ENCODE assay signal across 8 cellular contexts in the genomic region with DNA sequence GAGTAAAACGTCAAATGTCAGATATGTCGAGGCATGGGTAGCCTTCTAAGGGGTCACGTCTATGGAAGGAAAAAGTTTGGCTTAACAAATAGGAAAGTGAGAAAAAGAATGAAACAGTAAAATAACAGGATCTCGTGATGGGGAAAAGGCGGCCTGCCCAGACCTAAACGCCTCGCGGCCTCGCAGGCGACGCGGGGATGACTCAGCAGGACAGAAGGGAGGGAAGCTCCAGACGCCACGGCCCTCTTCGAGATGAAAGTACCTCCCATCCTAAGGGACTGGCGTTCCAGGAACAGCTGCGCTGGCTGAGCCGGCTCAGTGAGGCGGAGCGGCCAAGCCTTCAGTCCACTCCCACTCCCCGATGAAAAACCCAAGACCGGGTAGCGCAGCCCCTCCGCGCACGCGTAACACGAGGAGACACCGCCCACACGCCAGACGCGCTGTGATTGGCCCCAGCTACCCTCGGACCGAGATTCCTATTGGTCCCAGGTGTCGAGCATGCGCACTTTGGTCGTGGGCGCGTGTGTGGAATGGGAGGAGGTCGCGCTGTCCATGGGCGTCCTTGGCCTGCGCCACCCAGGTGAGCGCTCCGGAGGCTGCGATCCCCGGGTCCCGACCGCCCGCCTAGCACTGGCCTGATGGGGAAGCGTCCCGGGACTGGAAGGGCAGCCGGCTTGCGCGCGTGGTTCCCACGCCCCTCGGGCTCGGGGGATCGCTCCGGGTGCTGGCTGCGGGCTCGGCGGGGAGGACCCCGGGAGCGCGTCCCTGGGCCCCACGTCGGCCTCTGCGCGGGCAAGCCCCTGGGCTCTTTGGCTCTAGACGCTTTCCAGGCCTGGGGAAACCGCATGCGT.
DNase-seq lines count a peak whose midpoint lies in the region; ATAC-seq and TF ChIP-seq lines count a peak whose summit lies in the region.

No MANE protein-coding gene starts in this region.

- no peaks in the 10 kb centered on the region for H3K27me3 Mint-ChIP-seq in activated naive CD4-positive, alpha-beta T cell treated with anti-CD3 and anti-CD28 coated beads, Interleukin-2, amount 50 U/mL, for 24 hours

- H3K27ac ChIP-seq in RWPE2 (ENCODE audit: poor library complexity, severe bottlenecking) (peak overlapping the region; percentile 33), transverse colon (peak overlapping the region; percentile 77 to 90 (median 82))

- intact Hi-C loops in transverse colon (cut with DNase I; ENCODE audit: low total_unique reads) = no loop called here

- H3K4me1 ChIP-seq in RWPE2 (ENCODE audit: insufficient read depth, poor library complexity, severe bottlenecking) = peaks cover 5% of the 10 kb centered on the region
- peaks cover 0 to 24% (median 7%) of the 10 kb centered on the region in 4 donors for H3K4me1 ChIP-seq in transverse colon

- peaks cover 27% of the 10 kb centered on the region for H3K4me1 Mint-ChIP-seq in activated naive CD4-positive, alpha-beta T cell treated with anti-CD3 and anti-CD28 coated beads, Interleukin-2, amount 50 U/mL, for 24 hours

- peak overlapping the region; percentile 44 for H3K27ac Mint-ChIP-seq in activated naive CD4-positive, alpha-beta T cell treated with anti-CD3 and anti-CD28 coated beads, Interleukin-2, amount 50 U/mL, for 24 hours

- H3K4me3 ChIP-seq in RWPE2 (ENCODE audit: severe bottlenecking) = peak overlapping the region; percentile 86
- peak overlapping the region; percentile 51 to 79 (median 72) for H3K4me3 ChIP-seq in transverse colon

- TF ChIP-seq CTCF in RWPE2 (IDR thresholded peaks at IDR 0.05; ENCODE audit: poor library complexity, severe bottlenecking) (no peak), transverse colon (IDR thresholded peaks at IDR 0.05) (no peak)

- ATAC-seq in GM19035 (IDR thresholded peaks at IDR 0.05; ENCODE audit: unreplicated experiment) = peak; percentile 91
- ATAC-seq in HG03558 (IDR thresholded peaks at IDR 0.05; ENCODE audit: extremely low read depth, unreplicated experiment) = peak; percentile 85
- peak; percentile 97 for ATAC-seq in RWPE2 (ENCODE audit: low read depth)

- peaks cover 5% of the 10 kb centered on the region for H3K36me3 Mint-ChIP-seq in activated naive CD4-positive, alpha-beta T cell treated with anti-CD3 and anti-CD28 coated beads, Interleukin-2, amount 50 U/mL, for 24 hours

- WGBS in transverse colon (ENCODE audit: low coverage in 1 of 2), 2 donors = 37 to 76% methylated on average over 10 to 74 of the region's 74 CpGs

- H3K4me3 Mint-ChIP-seq in activated naive CD4-positive, alpha-beta T cell treated with anti-CD3 and anti-CD28 coated beads, Interleukin-2, amount 50 U/mL, for 24 hours = peak overlapping the region; percentile 84

- no peaks in the 10 kb centered on the region for H3K9me3 ChIP-seq in RWPE2 (ENCODE audit: severe bottlenecking)
- H3K9me3 ChIP-seq in transverse colon = no peaks in the 10 kb centered on the region

- H3K36me3 ChIP-seq in RWPE2 (ENCODE audit: low read depth) (peaks cover 17% of the 10 kb centered on the region), transverse colon (no peaks in the 10 kb centered on the region)

- no peak for TF ChIP-seq EP300 in transverse colon (IDR thresholded peaks at IDR 0.05; ENCODE audit: low read depth)

- H3K9me3 Mint-ChIP-seq in activated naive CD4-positive, alpha-beta T cell treated with anti-CD3 and anti-CD28 coated beads, Interleukin-2, amount 50 U/mL, for 24 hours = no peaks in the 10 kb centered on the region

- H3K27me3 ChIP-seq in RWPE2 (ENCODE audit: insufficient read depth, poor library complexity, severe bottlenecking) (no peaks in the 10 kb centered on the region), transverse colon (no peaks in the 10 kb centered on the region)

- DNase-seq in ACHN (peak; percentile 96), RWPE2 (ENCODE audit: low spot score) (peak; percentile 94), glomerular endothelial cell (ENCODE audit: extremely low read depth, low read depth, low spot score) (peak; percentile 61), pons (ENCODE audit: low spot score) (peak; percentile 95), transverse colon (peak; percentile 86)

- in situ Hi-C loops in ACHN (cut with HindIII; ENCODE audit: low pct_ligation_motif_present, low pct_unique_long_range_greater_than_20kb, low sequenced_read_pairs) (no loop called here), transverse colon (cut with MboI; ENCODE audit: low pct_ligation_motif_present in 1 of 4, low pct_unique_long_range_greater_than_20kb in 1 of 4, low sequenced_read_pairs in 3 of 4) (no loop called here)

- TF ChIP-seq POLR2A in transverse colon (IDR thresholded peaks at IDR 0.05) = peak; percentile 73

Comparison
In these comparisons a context has a peak if more than half of its experiments do, and no peak if none do; other contexts are left out.
1. Peak in every context shown above with its lines: DNase-seq, ATAC-seq, H3K4me3 ChIP-seq and H3K27ac ChIP-seq.